22 cellular contexts compared by ENCODE assay signal in the genomic region with DNA sequence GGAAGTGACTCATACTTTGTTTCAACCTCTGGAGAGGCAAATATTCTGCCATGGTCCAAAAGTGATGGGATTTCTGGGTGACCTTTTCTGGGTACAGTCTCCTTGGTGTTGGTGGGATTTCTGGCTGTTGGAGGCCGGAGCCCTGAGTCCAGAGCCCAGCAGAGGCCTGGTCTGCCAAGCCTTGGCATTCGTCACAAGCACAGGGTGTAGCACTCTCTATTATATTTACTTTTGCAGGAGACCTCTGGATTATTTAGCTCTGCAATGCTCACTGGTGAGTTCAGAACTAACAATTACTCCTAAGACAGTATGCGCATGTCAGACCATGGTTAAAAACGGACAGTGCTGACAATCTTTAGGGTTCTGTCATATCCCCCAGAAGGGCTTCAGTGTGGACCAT.
"Had no signal": no experiment of that assay in that cellular context is flagged by ENCODE, and none has a peak within 500 bp of the region (broad histone marks: within the 10 kb centered on the region; RNA-seq: fewer than 3 reads in every experiment).

No MANE protein-coding gene starts in this region.

- FAIRE-seq: keratinocyte had no signal

- H3K4me1 Mint-ChIP-seq: immature natural killer cell, mesothelial cell of epicardium had no signal

- H3K4me3 ChIP-seq: colonic mucosa, neural progenitor cell, ovary, prostate gland, skin epidermis, uterus had no signal

- H3K9me3 ChIP-seq: colonic mucosa, ovary, prostate gland, uterus had no signal

- ATAC-seq: left ventricle myocardium superior; natural killer cell treated with Interleukin-12 subunit alpha and Interleukin-12 subunit beta and Interleukin-15 and Interleukin-18, amount 100 ng/mL, for 72 hours; sciatic nerve; stimulated activated naive B cell treated with anti-CD40 and anti-IgM and Interleukin-4, amounts not matched to agents 10 μg/mL and 1 μg/mL and 100 μg/mL, for 72 hours; stimulated activated naive CD8-positive, alpha-beta T cell treated with anti-CD3 and anti-CD28 coated beads, Interleukin-15, amount 100 ng/mL, for 72 hours had no signal

- H3K4me1 ChIP-seq: colonic mucosa, neural progenitor cell, prostate gland, uterus had no signal

- H3K4me2 ChIP-seq: neural progenitor cell had no signal

- H3K27me3 ChIP-seq: colonic mucosa, neural progenitor cell, ovary, uterus had no signal

- H3K4me3 Mint-ChIP-seq: immature natural killer cell; mesothelial cell of epicardium; natural killer cell treated with Interleukin-12 subunit alpha and Interleukin-12 subunit beta and Interleukin-15 and Interleukin-18, amount 100 ng/mL, for 72 hours; neural progenitor cell; stimulated activated naive B cell treated with anti-CD40 and anti-IgM and Interleukin-4, amounts not matched to agents 10 μg/mL and 1 μg/mL and 100 μg/mL, for 72 hours; stimulated activated naive CD8-positive, alpha-beta T cell treated with anti-CD3 and anti-CD28 coated beads, Interleukin-15, amount 100 ng/mL, for 72 hours had no signal

- H3K36me3 Mint-ChIP-seq: immature natural killer cell; mesothelial cell of epicardium; natural killer cell treated with Interleukin-12 subunit alpha and Interleukin-12 subunit beta and Interleukin-15 and Interleukin-18, amount 100 ng/mL, for 72 hours; neural progenitor cell; stimulated activated naive B cell treated with anti-CD40 and anti-IgM and Interleukin-4, amounts not matched to agents 10 μg/mL and 1 μg/mL and 100 μg/mL, for 72 hours had no signal

- H3K27ac ChIP-seq: colonic mucosa, neural progenitor cell, ovary, prostate gland had no signal

- DNase-seq: caudate nucleus; colonic mucosa; effector CD4-positive, alpha-beta T cell; foreskin fibroblast; immature natural killer cell; left ventricle myocardium superior; ovary; retina; stimulated activated CD4-positive, alpha-beta T cell treated with anti-CD3 and anti-CD28 coated beads, Interleukin-2, amount 100 ng/mL, for 24 hours; stimulated activated CD4-positive, alpha-beta T cell treated with anti-CD3 and anti-CD28 coated beads, Interleukin-4, amount 100 ng/mL, for 4 hours; stimulated activated naive B cell treated with anti-CD40 and anti-IgM and Interleukin-4, amounts not matched to agents 10 μg/mL and 1 μg/mL and 100 μg/mL, for 72 hours; stimulated activated naive CD8-positive, alpha-beta T cell treated with anti-CD3 and anti-CD28 coated beads, Interleukin-15, amount 100 ng/mL, for 72 hours; substantia nigra; trophoblast cell; uterus had no signal

- H3K27ac Mint-ChIP-seq: immature natural killer cell; mesothelial cell of epicardium; natural killer cell treated with Interleukin-12 subunit alpha and Interleukin-12 subunit beta and Interleukin-15 and Interleukin-18, amount 100 ng/mL, for 72 hours; neural progenitor cell; stimulated activated naive B cell treated with anti-CD40 and anti-IgM and Interleukin-4, amounts not matched to agents 10 μg/mL and 1 μg/mL and 100 μg/mL, for 72 hours had no signal

- H3K36me3 ChIP-seq: colonic mucosa, neural progenitor cell, ovary, prostate gland, uterus had no signal

- H3K9me3 Mint-ChIP-seq: immature natural killer cell; mesothelial cell of epicardium; natural killer cell treated with Interleukin-12 subunit alpha and Interleukin-12 subunit beta and Interleukin-15 and Interleukin-18, amount 100 ng/mL, for 72 hours; stimulated activated naive CD8-positive, alpha-beta T cell treated with anti-CD3 and anti-CD28 coated beads, Interleukin-15, amount 100 ng/mL, for 72 hours had no signal

- H3K9ac ChIP-seq: neural progenitor cell had no signal
